In the genomic region with DNA sequence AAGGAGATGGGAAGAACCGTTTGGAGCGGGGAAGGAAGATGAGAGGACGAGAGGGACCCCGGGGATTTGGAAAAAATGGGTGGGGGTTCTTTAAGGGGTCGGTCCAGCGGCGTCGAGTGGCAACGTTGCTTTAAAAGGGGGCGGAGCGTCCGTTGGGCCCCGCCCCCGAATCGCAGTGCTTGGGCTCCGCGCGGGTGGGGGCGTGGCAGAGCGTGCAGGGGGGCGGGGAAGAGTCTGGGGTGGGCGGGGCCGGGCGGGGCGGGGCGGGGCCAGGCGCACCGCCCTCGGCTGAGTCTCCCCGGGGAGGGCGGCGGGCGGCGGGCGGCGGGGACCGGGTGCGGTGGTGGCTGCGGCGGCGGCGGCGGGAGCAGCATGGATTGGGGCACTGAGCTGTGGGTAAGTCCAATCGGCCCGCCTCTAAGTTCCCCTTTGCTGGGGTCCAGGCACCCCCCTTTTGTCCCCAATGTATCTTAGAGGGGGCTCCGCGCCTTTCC, we compare ENCODE assay signal across 8 cellular contexts. TPM values are rescaled to one million over a fixed set of nuclear protein-coding genes. Genes with fewer than 3 reads are reported as not detected.
A peak's percentile ranks its signal among the peaks of the same experiment; 100 is the strongest.
DNase-seq lines count a peak whose midpoint lies in the region; ATAC-seq lines count a peak whose summit lies in the region.

A gene with protein sequence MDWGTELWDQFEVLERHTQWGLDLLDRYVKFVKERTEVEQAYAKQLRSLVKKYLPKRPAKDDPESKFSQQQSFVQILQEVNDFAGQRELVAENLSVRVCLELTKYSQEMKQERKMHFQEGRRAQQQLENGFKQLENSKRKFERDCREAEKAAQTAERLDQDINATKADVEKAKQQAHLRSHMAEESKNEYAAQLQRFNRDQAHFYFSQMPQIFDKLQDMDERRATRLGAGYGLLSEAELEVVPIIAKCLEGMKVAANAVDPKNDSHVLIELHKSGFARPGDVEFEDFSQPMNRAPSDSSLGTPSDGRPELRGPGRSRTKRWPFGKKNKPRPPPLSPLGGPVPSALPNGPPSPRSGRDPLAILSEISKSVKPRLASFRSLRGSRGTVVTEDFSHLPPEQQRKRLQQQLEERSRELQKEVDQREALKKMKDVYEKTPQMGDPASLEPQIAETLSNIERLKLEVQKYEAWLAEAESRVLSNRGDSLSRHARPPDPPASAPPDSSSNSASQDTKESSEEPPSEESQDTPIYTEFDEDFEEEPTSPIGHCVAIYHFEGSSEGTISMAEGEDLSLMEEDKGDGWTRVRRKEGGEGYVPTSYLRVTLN (plus strand): TSS at position 291 of the 494 bp plus-strand sequence. CDS start 82 bp downstream, at position 373.

- DNase-seq in NCI-H1092 treated with DMSO at 0.1 percent for 48 hours (lab: John Stamatoyannopoulos, UW): peak; percentile 6
- no peak for DNase-seq in NCI-H1092 (lab: John Stamatoyannopoulos, UW)
- DNase-seq in NCI-H774 (lab: John Stamatoyannopoulos, UW): peak; percentile 59
- DNase-seq in activated CD8-positive, alpha-beta memory T cell treated with anti-CD3 and anti-CD28 coated beads for 4 hours (ENCODE audit: low read depth in 2 of 2): peak; percentile 60 to 62
- DNase-seq in effector memory CD8-positive, alpha-beta T cell: peak; percentile 69 to 76 (median 74)
- DNase-seq in lung microvascular endothelial cell (ENCODE audit: low read depth in 2 of 2): peak; percentile 85 to 90
- DNase-seq in stimulated activated CD4-positive, alpha-beta T cell treated with anti-CD3 and anti-CD28 coated beads, TNF-alpha, amount 100 ng/mL, for 24 hours (ENCODE audit: low read depth in 3 of 3): peak; percentile 64 to 74 (median 71)

- peak; percentile 14 for ATAC-seq in effector memory CD8-positive, alpha-beta T cell (replicated peaks)
- no peak for ATAC-seq in GM19463 (IDR thresholded peaks at IDR 0.05; ENCODE audit: unreplicated experiment)

- peak within 1 kb of the TSS; percentile 85 to 97 for H3K27ac Mint-ChIP-seq in effector memory CD8-positive, alpha-beta T cell

- no peaks in the 10 kb centered on the region for H3K27me3 Mint-ChIP-seq in effector memory CD8-positive, alpha-beta T cell

- peak within 1 kb of the TSS; percentile 87 to 97 for H3K4me3 Mint-ChIP-seq in effector memory CD8-positive, alpha-beta T cell

- H3K9me3 Mint-ChIP-seq in effector memory CD8-positive, alpha-beta T cell: no peaks in the 10 kb centered on the region

- peaks cover 31% of the 10 kb centered on the region for H3K36me3 Mint-ChIP-seq in effector memory CD8-positive, alpha-beta T cell (ENCODE audit: insufficient read depth)

- H3K4me1 Mint-ChIP-seq in effector memory CD8-positive, alpha-beta T cell (ENCODE audit: low read depth in 2 of 2): peaks cover 27 to 34% of the 10 kb centered on the region in 2 donors

RNA-seq across cellular contexts. Expression of the gene that starts here (rescaled TPM):
- 17.7 and 20.4 TPM in 2 replicates for total RNA-seq in lung microvascular endothelial cell
